In genomic region chr2:228728961-228729360, GRCh38 we compare ENCODE assay signal across 1 cellular context.
TF ChIP-seq lines count a peak whose summit lies in the region.

No MANE protein-coding gene starts in this region.

TF ChIP-seq in GM23338, 12 proteins besides CTCF, POLR2A, EP300 and RAD21 (continued from another document):
- TF ChIP-seq REST (IDR thresholded peaks at IDR 0.05; ENCODE audit: unreplicated experiment), result no peak
- no peak for TF ChIP-seq STAT1 (IDR thresholded peaks at IDR 0.05; ENCODE audit: unreplicated experiment)
- TF ChIP-seq EZH2phosphoT487 (IDR thresholded peaks at IDR 0.05; ENCODE audit: unreplicated experiment), result no peak
- no peak for TF ChIP-seq EZH2 (IDR thresholded peaks at IDR 0.05; ENCODE audit: low read depth, unreplicated experiment)
- no peak for TF ChIP-seq ZNF114 (CRISPR knock-in tag; IDR thresholded peaks at IDR 0.05)
